In the genomic region with DNA sequence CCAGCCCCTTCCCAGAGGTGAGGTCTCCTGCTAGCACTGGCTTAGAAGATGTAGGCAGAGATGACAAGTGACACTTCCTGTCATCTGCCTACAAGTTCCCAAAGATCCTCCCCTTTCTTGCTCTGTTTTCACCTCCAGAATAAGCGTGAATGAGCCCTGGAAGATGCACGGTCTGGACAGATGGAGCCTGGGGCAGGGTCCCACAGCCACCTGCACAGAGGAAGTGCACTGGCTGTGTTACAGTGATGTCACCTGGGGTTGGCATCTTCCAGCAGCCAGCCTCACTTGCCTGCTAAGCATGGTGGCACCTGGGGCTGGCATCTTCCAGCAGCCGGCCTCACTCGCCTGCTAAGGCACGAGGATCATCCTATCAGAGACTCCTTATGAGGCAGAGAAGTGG, we compare ENCODE assay signal across 25 cellular contexts.
"Had no signal": no experiment of that assay in that cellular context is flagged by ENCODE, and none has a peak within 500 bp of the region (broad histone marks: within the 10 kb centered on the region; RNA-seq: fewer than 3 reads in every experiment).

No MANE protein-coding gene starts in this region.

- H3K27ac Mint-ChIP-seq: activated B cell treated with CpG ODN at 0.5 μM for 24 hours; activated CD4-positive, alpha-beta T cell treated with anti-CD3 and anti-CD28 coated beads, Interleukin-2, amount 10 ng/mL, durations not matched to agents 24 days and 14 days; activated naive CD4-positive, alpha-beta T cell treated with anti-CD3 and anti-CD28 coated beads, Interleukin-2, amount 10 ng/mL, durations not matched to agents 7 days and 5 days; activated naive CD8-positive, alpha-beta T cell treated with anti-CD3 and anti-CD28 coated beads for 36 hours; T-cell had no signal

- H3K36me3 Mint-ChIP-seq: activated naive CD4-positive, alpha-beta T cell treated with anti-CD3 and anti-CD28 coated beads, Interleukin-2, amount 10 ng/mL, durations not matched to agents 7 days and 5 days; activated naive CD8-positive, alpha-beta T cell treated with anti-CD3 and anti-CD28 coated beads for 36 hours; T-cell had no signal

- DNase-seq: activated B cell treated with CpG ODN at 0.5 μM for 24 hours; activated CD4-positive, alpha-beta T cell treated with anti-CD3 and anti-CD28 coated beads for 1 hour; activated CD4-positive, alpha-beta T cell treated with anti-CD3 and anti-CD28 coated beads, Interleukin-2, amount 10 ng/mL, durations not matched to agents 24 days and 14 days; activated CD4-positive, alpha-beta T cell treated with anti-CD3 and anti-CD28 coated beads, Interleukin-2, amount 50 U/mL, for 48 hours; activated gamma-delta T cell treated with Interleukin-2 at 50 U/mL for 16 hours; activated naive CD4-positive, alpha-beta T cell treated with anti-CD3 and anti-CD28 coated beads, Interleukin-2, amount 10 ng/mL, durations not matched to agents 7 days and 5 days; activated naive CD8-positive, alpha-beta T cell treated with anti-CD3 and anti-CD28 coated beads for 36 hours; activated T-cell treated with anti-CD3 and anti-CD28 coated beads, Interleukin-2, amount 50 U/mL, for 4 hours; cerebellar nuclear complex; MG63; MV-4-11; NCI-H1092 treated with DMSO at 0.1 percent for 48 hours; NCI-H1417 treated with DMSO at 0.1 percent for 48 hours; NCI-H1694 treated with DMSO at 0.1 percent for 48 hours; NCI-H2029 treated with DMSO at 0.1 percent for 48 hours; NCI-H345; NCI-H510A; NCI-H526 treated with DMSO at 0.1 percent for 48 hours; NCI-H82; RPMI8226; T-cell; T-helper 2 cell; T1000 had no signal

- FAIRE-seq: TTC549 had no signal

- H3K4me3 Mint-ChIP-seq: activated B cell treated with CpG ODN at 0.5 μM for 24 hours; activated CD4-positive, alpha-beta T cell treated with anti-CD3 and anti-CD28 coated beads, Interleukin-2, amount 10 ng/mL, durations not matched to agents 24 days and 14 days; activated naive CD4-positive, alpha-beta T cell treated with anti-CD3 and anti-CD28 coated beads, Interleukin-2, amount 10 ng/mL, durations not matched to agents 7 days and 5 days; activated naive CD8-positive, alpha-beta T cell treated with anti-CD3 and anti-CD28 coated beads for 36 hours; activated T-cell treated with anti-CD3 and anti-CD28 coated beads, Interleukin-2, amount 50 U/mL, for 4 hours; T-cell had no signal

- ATAC-seq: activated T-cell treated with anti-CD3 and anti-CD28 coated beads, Interleukin-2, amount 50 U/mL, for 4 hours; Right ventricle myocardium inferior; T-cell had no signal

- H3K4me1 Mint-ChIP-seq: activated B cell treated with CpG ODN at 0.5 μM for 24 hours; activated CD4-positive, alpha-beta T cell treated with anti-CD3 and anti-CD28 coated beads, Interleukin-2, amount 10 ng/mL, durations not matched to agents 24 days and 14 days; activated naive CD4-positive, alpha-beta T cell treated with anti-CD3 and anti-CD28 coated beads, Interleukin-2, amount 10 ng/mL, durations not matched to agents 7 days and 5 days; activated naive CD8-positive, alpha-beta T cell treated with anti-CD3 and anti-CD28 coated beads for 36 hours; T-cell had no signal

- H3K9me3 Mint-ChIP-seq: activated B cell treated with CpG ODN at 0.5 μM for 24 hours; activated CD4-positive, alpha-beta T cell treated with anti-CD3 and anti-CD28 coated beads, Interleukin-2, amount 10 ng/mL, durations not matched to agents 24 days and 14 days; activated naive CD4-positive, alpha-beta T cell treated with anti-CD3 and anti-CD28 coated beads, Interleukin-2, amount 10 ng/mL, durations not matched to agents 7 days and 5 days; activated naive CD8-positive, alpha-beta T cell treated with anti-CD3 and anti-CD28 coated beads for 36 hours; activated T-cell treated with anti-CD3 and anti-CD28 coated beads, Interleukin-2, amount 50 U/mL, for 4 hours; T-cell had no signal
